Comparison of ENCODE assay signal across 13 cellular contexts in genomic region chr11:118175600-118176399, GRCh38. TPM values are rescaled to one million over a fixed set of nuclear protein-coding genes. Genes with fewer than 3 reads are reported as not detected.
A peak's percentile ranks its signal among the peaks of the same experiment; 100 is the strongest.
DNase-seq lines count a peak whose midpoint lies in the region; TF ChIP-seq lines count a peak whose summit lies in the region.
"Had no signal": no experiment of that assay in that cellular context is flagged by ENCODE, and none has a peak within 500 bp of the region (broad histone marks: within the 10 kb centered on the region; RNA-seq: fewer than 3 reads in every experiment).

No MANE protein-coding gene starts in this region.

- H3K4me3 Mint-ChIP-seq in osteocyte (ENCODE audit: unreplicated experiment): no peak overlapping the region
- H3K4me3 Mint-ChIP-seq: dendritic cell treated with granulocyte-macrophage colony-stimulating factor and Interleukin-4, amounts not matched to agents 40 ng/mL and 50 ng/mL, for 4 days; stimulated activated naive CD8-positive, alpha-beta T cell treated with anti-CD3 and anti-CD28 coated beads, Interleukin-15, Interleukin-2, amounts not matched to agents 100 ng/mL and 50 ng/mL, for 24 hours had no signal

- H3K27me3 Mint-ChIP-seq in osteocyte (ENCODE audit: unreplicated experiment): peaks cover 49% of the 10 kb centered on the region

- TF ChIP-seq POLR2A in uterus (IDR thresholded peaks at IDR 0.05): no peak

- no peaks in the 10 kb centered on the region for H3K27me3 ChIP-seq in muscle layer of duodenum (ENCODE audit: low read depth, low read length)
- no peaks in the 10 kb centered on the region for H3K27me3 ChIP-seq in uterus

- no peaks in the 10 kb centered on the region for H3K36me3 Mint-ChIP-seq in osteocyte (ENCODE audit: unreplicated experiment)

- H3K36me3 ChIP-seq in muscle layer of duodenum (ENCODE audit: control insufficient read depth in 1 of 2, insufficient read depth in 2 of 2, low read length in 2 of 2): no peaks in the 10 kb centered on the region
- no peaks in the 10 kb centered on the region for H3K36me3 ChIP-seq in uterus

- H3K4me3 ChIP-seq in muscle layer of duodenum (ENCODE audit: low read depth in 1 of 2, low read length in 2 of 2): peak overlapping the region; percentile 65 to 77
- peak overlapping the region; percentile 31 to 35 for H3K4me3 ChIP-seq in uterus

- H3K9me3 ChIP-seq in muscle layer of duodenum (ENCODE audit: control insufficient read depth in 1 of 2, low read length in 2 of 2): no peaks in the 10 kb centered on the region
- H3K9me3 ChIP-seq in uterus: no peaks in the 10 kb centered on the region

- intact Hi-C loops in head of caudate nucleus (cut with DNase I): no loop called here
- intact Hi-C loops in uterus (cut with DNase I; ENCODE audit: low total_unique reads): no loop called here

- no peaks in the 10 kb centered on the region for H3K9me3 Mint-ChIP-seq in osteocyte (ENCODE audit: unreplicated experiment)
- H3K9me3 Mint-ChIP-seq: dendritic cell treated with granulocyte-macrophage colony-stimulating factor and Interleukin-4, amounts not matched to agents 40 ng/mL and 50 ng/mL, for 4 days; stimulated activated naive CD8-positive, alpha-beta T cell treated with anti-CD3 and anti-CD28 coated beads, Interleukin-15, Interleukin-2, amounts not matched to agents 100 ng/mL and 50 ng/mL, for 24 hours had no signal

- TF ChIP-seq CTCF in uterus (IDR thresholded peaks at IDR 0.05) (no peak), osteocyte (IDR thresholded peaks at IDR 0.05) (no peak)

- peaks cover 1% of the 10 kb centered on the region for H3K4me1 Mint-ChIP-seq in osteocyte (ENCODE audit: unreplicated experiment)

- peak; percentile 27 for DNase-seq in activated effector memory CD4-positive, alpha-beta T cell treated with anti-CD3 and anti-CD28 coated beads, Interleukin-2, amount 50 U/mL, for 16 hours
- no peak for DNase-seq in activated effector memory CD4-positive, alpha-beta T cell treated with Interleukin-2 at 50 U/mL for 16 hours
- DNase-seq in head of caudate nucleus: peak in 26 of 42 donors; percentile 14 to 77 (median 45)
- no peak for DNase-seq in uterus
- no peak for DNase-seq in HPDE6-E6E7 (ENCODE audit: extremely low spot score)
- no peak for DNase-seq in amniotic stem cell (lab: John Stamatoyannopoulos, UW)
- DNase-seq in osteocyte (ENCODE audit: extremely low spot score, unreplicated experiment): no peak
- DNase-seq: left cardiac atrium; stimulated activated CD4-positive, alpha-beta T cell treated with anti-CD3 and anti-CD28 coated beads, Interleukin-15, amount 100 ng/mL, for 24 hours; T-helper 2 cell had no signal

- H3K27ac Mint-ChIP-seq in osteocyte (ENCODE audit: unreplicated experiment): no peak overlapping the region
- H3K27ac Mint-ChIP-seq: dendritic cell treated with granulocyte-macrophage colony-stimulating factor and Interleukin-4, amounts not matched to agents 40 ng/mL and 50 ng/mL, for 4 days; stimulated activated naive CD8-positive, alpha-beta T cell treated with anti-CD3 and anti-CD28 coated beads, Interleukin-15, Interleukin-2, amounts not matched to agents 100 ng/mL and 50 ng/mL, for 24 hours had no signal

- H3K4me1 ChIP-seq in muscle layer of duodenum (ENCODE audit: control insufficient read depth in 1 of 2, insufficient read depth in 2 of 2, low read length in 2 of 2): peaks cover 0 to 37% of the 10 kb centered on the region in 2 donors
- peaks cover 0 to 3% of the 10 kb centered on the region in 2 donors for H3K4me1 ChIP-seq in uterus

- H3K27ac ChIP-seq in muscle layer of duodenum (ENCODE audit: low read length) (peak overlapping the region; percentile 23), uterus (peak overlapping the region in 1 of 2 donors; percentile 50)

RNA-seq across cellular contexts. Expression of gene SCN2B, which starts 0.6 kb away (rescaled TPM):
- total RNA-seq in uterus: 1 to 10 TPM in 1 of 4 donors, under 1 TPM in 1, not detected in 2; 0.37 to 9.3 TPM
- total RNA-seq in osteocyte: not detected in 2 replicates

RNA-seq across cellular contexts. Expression of gene SCN4B, which starts 23.2 kb away (rescaled TPM):
- total RNA-seq in uterus (1 to 10 TPM; 1.8 to 7.3 (median 2.5) TPM), osteocyte (0.08 TPM in 1 of 2 replicates, not detected in the other)

RNA-seq across cellular contexts. Expression of gene JAML, which starts 49.0 kb away (rescaled TPM):
- total RNA-seq in uterus (1 to 10 TPM; 1.2 to 9.1 (median 5.6) TPM), osteocyte (not detected in 2 replicates)

Comparison
In these comparisons a context has a peak if more than half of its experiments do, and no peak if none do; other contexts are left out.
1. DNase-seq: peak in activated effector memory CD4-positive, alpha-beta T cell treated with anti-CD3 and anti-CD28 coated beads, Interleukin-2, amount 50 U/mL, for 16 hours (single experiment) and head of caudate nucleus (26 of 42); none in activated effector memory CD4-positive, alpha-beta T cell treated with Interleukin-2 at 50 U/mL for 16 hours (single experiment), uterus (0 of 2), HPDE6-E6E7 (single experiment), amniotic stem cell (single experiment) and osteocyte (single experiment).